In the genomic region with DNA sequence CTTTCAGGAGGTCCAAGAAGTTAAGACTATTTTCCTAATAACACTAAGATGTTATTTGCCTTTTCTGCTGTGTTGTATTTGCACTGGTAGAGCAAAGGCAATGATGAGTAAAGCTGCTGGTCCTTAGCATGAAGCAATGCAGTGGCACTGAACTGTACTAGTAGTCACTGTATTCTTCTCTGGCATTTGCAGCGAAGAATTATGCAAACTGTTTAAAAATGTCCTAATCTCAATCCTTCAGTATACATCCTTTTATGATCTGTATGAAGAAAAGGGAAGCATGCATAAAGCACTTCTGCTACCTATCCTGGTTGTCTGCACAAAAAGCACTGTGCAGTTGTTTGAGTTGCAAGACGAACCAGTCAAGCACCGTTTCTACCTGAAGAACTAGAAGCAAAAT, we compare ENCODE assay signal across 1 cellular context.
TF ChIP-seq lines count a peak whose summit lies in the region.

No MANE protein-coding gene starts in this region.

TF ChIP-seq in H1, 55 proteins besides CTCF, POLR2A, EP300 and RAD21:
- TF ChIP-seq CHD7 (IDR thresholded peaks at IDR 0.05; ENCODE audit: insufficient replicate concordance, low read length), result no peak
- no peak for TF ChIP-seq CHD2 (IDR thresholded peaks at IDR 0.05; ENCODE audit: low read length)
- no peak for TF ChIP-seq RBBP5 (IDR thresholded peaks at IDR 0.05; ENCODE audit: borderline replicate concordance, low read depth, low read length)
- no peak for TF ChIP-seq USF2 (IDR thresholded peaks at IDR 0.05; ENCODE audit: low read length)
- TF ChIP-seq BACH1 (IDR thresholded peaks at IDR 0.05; ENCODE audit: low read length), result no peak
- no peak for TF ChIP-seq SAP30 (IDR thresholded peaks at IDR 0.05; ENCODE audit: insufficient read depth, insufficient replicate concordance, low read length)
- TF ChIP-seq SP4 (IDR thresholded peaks at IDR 0.05; ENCODE audit: low read length), result no peak
